1 cellular context compared by ENCODE assay signal in genomic region chr15:100279849-100280248, GRCh38.
TF ChIP-seq lines count a peak whose summit lies in the region.

No MANE protein-coding gene starts in this region.

TF ChIP-seq in GM23338, 12 proteins besides CTCF, POLR2A, EP300 and RAD21 (continued from another document):
- TF ChIP-seq REST (IDR thresholded peaks at IDR 0.05; ENCODE audit: unreplicated experiment), result no peak
- TF ChIP-seq ZNF462 (CRISPR knock-in tag; IDR thresholded peaks at IDR 0.05), result no peak
- no peak for TF ChIP-seq POLR2AphosphoS5 (IDR thresholded peaks at IDR 0.05; ENCODE audit: low read depth)
- no peak for TF ChIP-seq ZNF331 (CRISPR knock-in tag; IDR thresholded peaks at IDR 0.05; ENCODE audit: low read depth)
- TF ChIP-seq STAT1 (IDR thresholded peaks at IDR 0.05; ENCODE audit: unreplicated experiment), result no peak
- TF ChIP-seq ETS1 (IDR thresholded peaks at IDR 0.05), result no peak
- TF ChIP-seq EZH2 (IDR thresholded peaks at IDR 0.05; ENCODE audit: low read depth, unreplicated experiment), result no peak
- no peak for TF ChIP-seq EZH2phosphoT487 (IDR thresholded peaks at IDR 0.05; ENCODE audit: unreplicated experiment)
- TF ChIP-seq NANOG (IDR thresholded peaks at IDR 0.05; ENCODE audit: borderline replicate concordance), result no peak
